10 cellular contexts compared by ENCODE assay signal in the genomic region with DNA sequence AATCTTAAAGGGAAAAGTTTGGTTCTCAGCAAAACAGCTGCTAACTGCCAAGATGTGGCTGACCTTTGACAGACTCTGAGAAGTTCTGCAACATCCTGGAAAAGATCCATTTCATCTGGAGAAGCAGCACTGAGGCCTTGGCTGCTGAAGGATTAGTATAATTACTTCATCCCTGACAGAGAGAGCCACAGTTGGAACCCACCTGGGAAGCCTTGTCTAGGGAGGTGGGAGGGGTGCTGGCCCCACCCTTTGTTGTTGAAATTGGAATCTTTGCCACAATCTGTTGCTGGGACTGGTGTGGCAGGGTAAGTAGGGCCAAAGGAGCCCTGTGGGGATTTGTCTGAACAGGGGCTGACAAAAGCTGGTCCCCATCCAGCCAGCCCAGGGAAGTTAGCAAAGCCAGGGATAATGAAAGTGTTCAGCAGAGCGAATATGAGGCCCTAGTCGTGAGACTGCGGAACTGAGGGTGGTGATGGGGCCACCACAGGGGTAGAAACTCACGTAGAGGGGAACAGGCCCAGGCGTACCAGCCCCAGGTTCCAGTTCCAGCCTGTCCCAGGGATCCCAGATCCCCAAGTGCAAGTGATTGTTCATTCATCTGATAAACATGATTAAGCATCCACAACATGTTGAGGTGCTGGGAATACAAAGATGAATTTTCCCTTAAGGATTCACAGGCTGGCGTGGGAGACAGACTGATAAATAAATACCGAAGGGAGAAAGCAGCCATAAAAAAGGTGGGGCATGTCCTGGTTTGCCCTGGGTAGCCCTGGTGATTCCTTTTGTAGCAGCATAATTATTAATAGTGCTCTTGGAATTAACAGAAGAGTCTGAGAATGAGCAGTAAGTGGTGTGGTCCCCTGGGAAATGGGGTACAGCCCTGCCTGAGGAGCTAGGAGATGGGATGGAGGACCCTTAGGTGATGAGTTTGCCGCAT.
A peak's percentile ranks its signal among the peaks of the same experiment; 100 is the strongest.
DNase-seq lines count a peak whose midpoint lies in the region; ATAC-seq and TF ChIP-seq lines count a peak whose summit lies in the region.
"Had no signal": no experiment of that assay in that cellular context is flagged by ENCODE, and none has a peak within 500 bp of the region (broad histone marks: within the 10 kb centered on the region; RNA-seq: fewer than 3 reads in every experiment).

No MANE protein-coding gene starts in this region.

- BruUV-seq in IMR-90 (replicated peaks; lab: Mats Ljungman, UMichigan): no TSS peak

- CTCF ChIA-PET in IMR-90 (lab: Yijun Ruan, JAX): interaction anchor here (1.5 kb wide), 1 partner anchor 40 kb away, joined by 4 read pairs; no protein-coding TSS in a partner anchor
- CTCF ChIA-PET in CD4-positive, alpha-beta memory T cell (lab: Charles Lee; ENCODE audit: partially characterized antibody): no interaction called here

- no peaks in the 10 kb centered on the region for H3K36me3 Mint-ChIP-seq in CD4-positive, alpha-beta memory T cell

- peaks cover 0 to 2% (median under 1%) of the 10 kb centered on the region in 4 donors for H3K4me1 Mint-ChIP-seq in CD4-positive, alpha-beta memory T cell

- H3K27ac Mint-ChIP-seq in CD4-positive, alpha-beta memory T cell: no peak overlapping the region

- H3K9me3 ChIP-seq in IMR-90 (ENCODE audit: control insufficient read depth, insufficient read depth, low read length) (no peaks in the 10 kb centered on the region), right lobe of liver (no peaks in the 10 kb centered on the region), stomach (no peaks in the 10 kb centered on the region)
- H3K9me3 ChIP-seq in CD4-positive, alpha-beta memory T cell (ENCODE audit: control insufficient read depth in 1 of 2, low read length in 2 of 2): no peaks in the 10 kb centered on the region

- H3K36me3 ChIP-seq in IMR-90 (ENCODE audit: control insufficient read depth, insufficient read depth, low read length) (peaks cover 11% of the 10 kb centered on the region), right lobe of liver (peaks cover 0 to 5% (median 1%) of the 10 kb centered on the region in 4 donors), stomach (no peaks in the 10 kb centered on the region)
- H3K36me3 ChIP-seq in CD4-positive, alpha-beta memory T cell (ENCODE audit: insufficient read depth, low read length): no peaks in the 10 kb centered on the region

- no peak overlapping the region for H2AFZ ChIP-seq in IMR-90 (replicated peaks; ENCODE audit: low read length, poor library complexity)

- H2BK15ac ChIP-seq in IMR-90 (ENCODE audit: low read depth, low read length): no peak overlapping the region

- H3K4me3 ChIP-seq in IMR-90 (ENCODE audit: insufficient read depth, low read depth, low read length): no peak overlapping the region
- H3K4me3 ChIP-seq in coronary artery: peak overlapping the region; percentile 55
- no peak overlapping the region for H3K4me3 ChIP-seq in right lobe of liver
- no peak overlapping the region for H3K4me3 ChIP-seq in stomach
- H3K4me3 ChIP-seq in CD4-positive, alpha-beta memory T cell (ENCODE audit: low read length in 2 of 2): no peak overlapping the region

- no peaks in the 10 kb centered on the region for H3K27me3 ChIP-seq in IMR-90 (ENCODE audit: control insufficient read depth, insufficient read depth, low read length)
- H3K27me3 ChIP-seq in right lobe of liver: no peaks in the 10 kb centered on the region
- no peaks in the 10 kb centered on the region for H3K27me3 ChIP-seq in stomach
- H3K27me3 ChIP-seq in CD4-positive, alpha-beta memory T cell (ENCODE audit: insufficient read depth, low read length): no peaks in the 10 kb centered on the region

- H3K56ac ChIP-seq in IMR-90 (ENCODE audit: extremely low read depth, insufficient read depth, low read length): no peak overlapping the region

- no peak overlapping the region for H3K4me3 Mint-ChIP-seq in CD4-positive, alpha-beta memory T cell

- no peak for TF ChIP-seq EP300 in stomach (IDR thresholded peaks at IDR 0.05)

- H2AK9ac ChIP-seq in IMR-90 (replicated peaks; ENCODE audit: low read depth, low read length, poor library complexity): peak overlapping the region; percentile 1

- in situ Hi-C loops in IMR-90 (cut with MboI; ENCODE audit: low sequenced_read_pairs): no loop called here

- H4K20me1 ChIP-seq in IMR-90 (ENCODE audit: insufficient read depth, low read length): peaks cover 12% of the 10 kb centered on the region

- peak overlapping the region; percentile 14 for H3K4ac ChIP-seq in IMR-90 (ENCODE audit: low read depth, low read length)

- 0 out of 2 replicates have a peak, but pooled peaks cover 18% of the 10 kb centered on the region for H3K9me1 ChIP-seq in IMR-90 (ENCODE audit: insufficient read depth, low read length)

- H3K4me1 ChIP-seq in IMR-90 (ENCODE audit: control insufficient read depth, insufficient read depth, low read length): peaks cover 31% of the 10 kb centered on the region
- H3K4me1 ChIP-seq in right lobe of liver: peaks cover 0 to 38% (median 17%) of the 10 kb centered on the region in 4 donors
- H3K4me1 ChIP-seq in stomach: peaks cover 11 to 30% (median 22%) of the 10 kb centered on the region in 4 donors
- no peaks in the 10 kb centered on the region for H3K4me1 ChIP-seq in CD4-positive, alpha-beta memory T cell (ENCODE audit: insufficient read depth, low read length)

- DNase-seq in IMR-90: peak; percentile 89
- peak; percentile 79 for DNase-seq in coronary artery (ENCODE audit: low spot score)
- DNase-seq in right lobe of liver: no peak
- no peak for DNase-seq in stomach
- DNase-seq in T1000 (lab: John Stamatoyannopoulos, UW): no peak
- no peak for DNase-seq in CD4-positive, alpha-beta memory T cell
- DNase-seq in NCI-H2029 treated with DMSO at 0.1 percent for 48 hours (lab: John Stamatoyannopoulos, UW): no peak
- DNase-seq: activated naive CD4-positive, alpha-beta T cell treated with anti-CD3 and anti-CD28 coated beads, Interleukin-2, amount 50 U/mL, for 16 hours; stimulated activated CD4-positive, alpha-beta T cell treated with anti-CD3 and anti-CD28 coated beads, Interleukin-4, amount 100 ng/mL, for 4 hours had no signal

- H4K5ac ChIP-seq in IMR-90 (ENCODE audit: low read depth, low read length): peak overlapping the region; percentile 24; the same call in 1 of the 2 replicates

- H3K9ac ChIP-seq in IMR-90 (ENCODE audit: low read depth, low read length): no peak overlapping the region; the same call in 1 of the 2 replicates

- H2BK5ac ChIP-seq in IMR-90 (ENCODE audit: low read depth, low read length, poor library complexity, severe bottlenecking): peak overlapping the region; percentile 16

- H4K8ac ChIP-seq in IMR-90 (ENCODE audit: low read depth in 2 of 2, low read length in 2 of 2): peak overlapping the region in 1 of 2 experiments; percentile 13; a peak in 2 of 4 replicates

- H3K27me3 Mint-ChIP-seq in CD4-positive, alpha-beta memory T cell: peaks cover 0 to 8% of the 10 kb centered on the region in 2 donors

- H3K79me1 ChIP-seq in IMR-90 (ENCODE audit: low read depth in 1 of 2, low read length in 2 of 2): peaks cover 54 to 92% of the 10 kb centered on the region in 2 experiments

- TF ChIP-seq POLR2A in IMR-90 (IDR thresholded peaks at IDR 0.05; ENCODE audit: low read depth, low read length): no peak
- no peak for TF ChIP-seq POLR2A in right lobe of liver (IDR thresholded peaks at IDR 0.05)
- no peak for TF ChIP-seq POLR2A in stomach (IDR thresholded peaks at IDR 0.05)

- peak overlapping the region; percentile 28; the same call in 1 of the 2 replicates for H3K4me2 ChIP-seq in IMR-90 (ENCODE audit: low read depth, low read length)

- peak overlapping the region; percentile 9 for H4K91ac ChIP-seq in IMR-90 (ENCODE audit: insufficient read depth, low read depth, low read length)

- no peak for TF ChIP-seq CTCF in IMR-90 (conservative IDR thresholded peaks at IDR 0.05; ENCODE audit: low read depth, low read length)
- no peak for TF ChIP-seq CTCF in coronary artery (IDR thresholded peaks at IDR 0.05)
- TF ChIP-seq CTCF in right lobe of liver (IDR thresholded peaks at IDR 0.05): no peak
- TF ChIP-seq CTCF in stomach (IDR thresholded peaks at IDR 0.05): no peak

- 0 out of 2 replicates have a peak overlapping the region, but pooled peaks have one; percentile 1 for H2AK5ac ChIP-seq in IMR-90 (ENCODE audit: low read depth, low read length)

- peak overlapping the region; percentile 4; the same call in 1 of the 2 replicates for H3K23ac ChIP-seq in IMR-90 (ENCODE audit: low read depth, low read length)

- H3K14ac ChIP-seq in IMR-90 (replicated peaks; ENCODE audit: low read depth, low read length): no peak overlapping the region; the same call in 1 of the 2 replicates

- TF ChIP-seq RAD21 in IMR-90 (IDR thresholded peaks at IDR 0.05; ENCODE audit: low read length): no peak

- peak overlapping the region; percentile 15 for H3K18ac ChIP-seq in IMR-90 (ENCODE audit: low read depth, low read length)

- H2BK20ac ChIP-seq in IMR-90 (ENCODE audit: low read depth, low read length): no peak overlapping the region

- H2BK120ac ChIP-seq in IMR-90 (ENCODE audit: low read depth, low read length): 0 out of 2 replicates have a peak overlapping the region, but pooled peaks have one; percentile 5

- WGBS in IMR-90 (ENCODE audit: extremely low coverage in 2 of 2, insufficient read length in 1 of 2), 2 experiments: 100% methylated on average over 2 of the region's 8 CpGs; no CpG with 5 or more reads in 1 of the 2 experiments
- WGBS in right lobe of liver (ENCODE audit: insufficient coverage, low coverage, low lambda C conversion rate, missing lambda C conversion rate): 85% methylated on average over 8 of the region's 8 CpGs
- 70 to 86% (median 81%) methylated on average over 8 of the region's 8 CpGs for WGBS in stomach, 5 donors

- H3K9me3 Mint-ChIP-seq in CD4-positive, alpha-beta memory T cell: no peaks in the 10 kb centered on the region

- POLR2A ChIA-PET in IMR-90 (lab: Charles Lee; ENCODE audit: unreplicated experiment): no interaction called here
- POLR2A ChIA-PET in CD4-positive, alpha-beta memory T cell (lab: Charles Lee; ENCODE audit: partially characterized antibody): no interaction called here

- dilution Hi-C loops in IMR-90 (cut with HindIII; ENCODE audit: low sequenced_read_pairs, unreplicated experiment): no loop called here

- ATAC-seq in IMR-90 (ENCODE audit: low read depth): peak; percentile 66
- peak in 3 of 4 donors; percentile 5 to 52 (median 27) for ATAC-seq in right lobe of liver
- no peak for ATAC-seq in GM19452 (IDR thresholded peaks at IDR 0.05; ENCODE audit: unreplicated experiment)

- intact Hi-C loops in IMR-90 (cut with micrococcal nuclease): no loop called here
- intact Hi-C loops in right lobe of liver (cut with DNase I): no loop called here
- intact Hi-C loops in stomach (cut with DNase I; ENCODE audit: low total_unique reads): no loop called here
- intact Hi-C loops in CD4-positive, alpha-beta memory T cell (cut with micrococcal nuclease): loop anchor here (5.0 kb wide), 1 partner anchor 253 kb away; no protein-coding TSS in a partner anchor

- peak overlapping the region; percentile 60; the same call in 1 of the 2 replicates for H3K27ac ChIP-seq in IMR-90 (ENCODE audit: insufficient read depth, low read length)
- H3K27ac ChIP-seq in coronary artery: peak overlapping the region; percentile 68 to 90
- no peak overlapping the region for H3K27ac ChIP-seq in right lobe of liver
- peak overlapping the region; percentile 36 to 83 (median 64) for H3K27ac ChIP-seq in stomach
- H3K27ac ChIP-seq in CD4-positive, alpha-beta memory T cell (ENCODE audit: low read depth, low read length): no peak overlapping the region

Comparison
In these comparisons a context has a peak if more than half of its experiments do, and no peak if none do; other contexts are left out.
1. DNase-seq: peak in IMR-90 (single experiment) and coronary artery (single experiment); none in right lobe of liver (0 of 3), stomach (single experiment), T1000 (single experiment), CD4-positive, alpha-beta memory T cell (0 of 5) and NCI-H2029 treated with DMSO at 0.1 percent for 48 hours (single experiment).
2. H3K27ac ChIP-seq: peak in IMR-90 (single experiment), coronary artery (2 of 2) and stomach (5 of 5); none in right lobe of liver (0 of 3) and CD4-positive, alpha-beta memory T cell (single experiment).